Comparison of ENCODE assay signal across 16 cellular contexts in the genomic region with DNA sequence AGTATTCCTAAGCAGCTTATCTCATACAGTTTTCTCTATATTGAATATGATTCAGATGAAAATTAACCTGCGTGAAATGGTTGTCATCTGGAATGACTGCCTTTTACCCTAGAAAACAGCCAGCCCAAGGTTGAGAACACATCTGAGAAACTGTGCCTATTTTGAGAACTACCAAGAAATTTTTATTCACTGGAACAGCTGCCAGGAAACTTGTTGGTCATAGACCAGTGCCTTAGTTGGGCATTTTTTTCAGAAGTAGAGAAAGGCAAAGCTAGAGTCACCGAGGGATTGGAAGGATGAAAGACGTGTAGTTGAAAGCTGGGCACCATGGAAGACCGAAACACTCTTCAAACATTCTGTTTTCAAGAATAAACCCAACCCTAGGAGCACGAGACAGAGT.
DNase-seq lines count a peak whose midpoint lies in the region; ATAC-seq, FAIRE-seq and TF ChIP-seq lines count a peak whose summit lies in the region.
"Had no signal": no experiment of that assay in that cellular context is flagged by ENCODE, and none has a peak within 500 bp of the region (broad histone marks: within the 10 kb centered on the region; RNA-seq: fewer than 3 reads in every experiment).

No MANE protein-coding gene starts in this region.

- intact Hi-C loops in Calu3 (cut with micrococcal nuclease; ENCODE audit: unreplicated experiment) = loop anchor here (5.0 to 10.0 kb wide), 4 partner anchors 64 to 686 kb away; a partner anchor contains a TSS
- intact Hi-C loops in activated B cell treated with CpG ODN at 0.5 μM for 24 hours (cut with micrococcal nuclease) = loop anchor here (5.0 kb wide), 1 partner anchor 124 kb away; no protein-coding TSS in a partner anchor

- H3K4me1 ChIP-seq in keratinocyte (ENCODE audit: control insufficient read depth, extremely low read depth, insufficient read depth, low read length) = peaks cover 13% of the 10 kb centered on the region
- peaks cover 10 to 33% (median 20%) of the 10 kb centered on the region in 4 donors for H3K4me1 ChIP-seq in upper lobe of left lung

- H3K79me2 ChIP-seq in keratinocyte (ENCODE audit: control insufficient read depth, insufficient read depth, low read length) = no peaks in the 10 kb centered on the region

- no peaks in the 10 kb centered on the region for H4K20me1 ChIP-seq in keratinocyte (ENCODE audit: control insufficient read depth, extremely low read depth, insufficient read depth, low read length)

- H2AFZ ChIP-seq in keratinocyte (ENCODE audit: control insufficient read depth, low read length) = no peak overlapping the region

- no peak for ATAC-seq in activated B cell treated with CpG ODN at 0.5 μM for 24 hours (ENCODE audit: low read depth)
- ATAC-seq in stimulated activated memory B cell treated with anti-CD40 and anti-IgM and Interleukin-4, amounts not matched to agents 10 μg/mL and 1 μg/mL and 100 μg/mL, for 72 hours = peak; percentile 68
- ATAC-seq in upper lobe of left lung (ENCODE audit: low FRiP score in 2 of 2) = no peak
- ATAC-seq: activated T-helper 17 cell treated with anti-CD3 and anti-CD28 coated beads, Interleukin-2, amount 50 U/mL, for 72 hours; GM12878 had no signal

- H3K27ac Mint-ChIP-seq in Calu3 (ENCODE audit: unreplicated experiment) (peak overlapping the region; percentile 49), activated B cell treated with CpG ODN at 0.5 μM for 24 hours (peak overlapping the region; percentile 100)
- H3K27ac Mint-ChIP-seq in stimulated activated memory B cell treated with anti-CD40 and anti-IgM and Interleukin-4, amounts not matched to agents 10 μg/mL and 1 μg/mL and 100 μg/mL, for 72 hours = peak overlapping the region; percentile 99
- H3K27ac Mint-ChIP-seq: activated T-helper 17 cell treated with anti-CD3 and anti-CD28 coated beads, Interleukin-2, amount 50 U/mL, for 72 hours; naive thymus-derived CD4-positive, alpha-beta T cell had no signal

- no peaks in the 10 kb centered on the region for H3K36me3 ChIP-seq in keratinocyte (ENCODE audit: control insufficient read depth in 2 of 2, extremely low read depth in 1 of 2, insufficient read depth in 2 of 2, low read length in 2 of 2)
- no peaks in the 10 kb centered on the region for H3K36me3 ChIP-seq in upper lobe of left lung
- H3K36me3 ChIP-seq: adrenal gland had no signal

- H3K4me3 ChIP-seq in keratinocyte (ENCODE audit: control insufficient read depth in 2 of 3, extremely low read depth in 1 of 3, insufficient read depth in 2 of 3, low read depth in 1 of 3, low read length in 3 of 3) (no peak overlapping the region), upper lobe of left lung (no peak overlapping the region)
- H3K4me3 ChIP-seq: adrenal gland, GM12878, psoas muscle had no signal

- H3K9me3 ChIP-seq in keratinocyte (ENCODE audit: control insufficient read depth, low read depth, low read length) (no peaks in the 10 kb centered on the region), upper lobe of left lung (no peaks in the 10 kb centered on the region)
- H3K9me3 ChIP-seq: adrenal gland, psoas muscle had no signal

- DNase-seq in Calu3 (no peak), activated B cell treated with CpG ODN at 0.5 μM for 24 hours (no peak), keratinocyte (ENCODE audit: low read depth, low spot score) (no peak), upper lobe of left lung (no peak)
- DNase-seq in stimulated activated CD4-positive, alpha-beta T cell treated with anti-CD3 and anti-CD28 coated beads, Interleukin-15, amount 100 ng/mL, for 24 hours = no peak
- no peak for DNase-seq in stimulated activated CD4-positive, alpha-beta T cell treated with anti-CD3 and anti-CD28 coated beads, Interleukin-2, amount 100 ng/mL, for 24 hours
- DNase-seq: activated CD4-positive, CD25-positive, alpha-beta regulatory T cell; GDM1; naive thymus-derived CD4-positive, alpha-beta T cell; NCI-H2029; NCI-H446; psoas muscle had no signal

- H3K27me3 Mint-ChIP-seq in Calu3 (ENCODE audit: unreplicated experiment) (no peaks in the 10 kb centered on the region), activated B cell treated with CpG ODN at 0.5 μM for 24 hours (no peaks in the 10 kb centered on the region)
- no peaks in the 10 kb centered on the region for H3K27me3 Mint-ChIP-seq in stimulated activated memory B cell treated with anti-CD40 and anti-IgM and Interleukin-4, amounts not matched to agents 10 μg/mL and 1 μg/mL and 100 μg/mL, for 72 hours
- H3K27me3 Mint-ChIP-seq: activated T-helper 17 cell treated with anti-CD3 and anti-CD28 coated beads, Interleukin-2, amount 50 U/mL, for 72 hours; naive thymus-derived CD4-positive, alpha-beta T cell had no signal

- H3K27ac ChIP-seq in keratinocyte (ENCODE audit: control insufficient read depth, insufficient read depth, low read length) (no peak overlapping the region), upper lobe of left lung (peak overlapping the region in 2 of 4 donors; percentile 31 to 55)
- H3K27ac ChIP-seq: psoas muscle had no signal

- dilution Hi-C loops in keratinocyte (cut with MboI; ENCODE audit: extremely low pct_ligation_motif_present, low sequenced_read_pairs) = no loop called here

- no peak for TF ChIP-seq EP300 in upper lobe of left lung (IDR thresholded peaks at IDR 0.05)

- no peak for FAIRE-seq in keratinocyte (lab: Jason Lieb, UNC)
- FAIRE-seq: GM12878 had no signal

- POLR2A ChIA-PET in activated B cell treated with CpG ODN at 0.5 μM for 24 hours (lab: Charles Lee) = interaction anchor here (0.7 to 6.5 kb wide), 8 partner anchors 9 to 692 kb away, joined by 3 to 50 read pairs (median 12); no protein-coding TSS in a partner anchor

- TF ChIP-seq CTCF in Calu3 (IDR thresholded peaks at IDR 0.05; ENCODE audit: unreplicated experiment) = no peak
- TF ChIP-seq CTCF in activated B cell treated with CpG ODN at 0.5 μM for 24 hours (IDR thresholded peaks at IDR 0.05) = no peak
- no peak for TF ChIP-seq CTCF in keratinocyte (optimal IDR thresholded peaks at IDR 0.05 in 1 of 3, IDR thresholded peaks at IDR 0.05 in 1 of 3, conservative IDR thresholded peaks at IDR 0.05 in 1 of 3; ENCODE audit: extremely low read depth in 1 of 3, insufficient read depth in 2 of 3, low read length in 3 of 3)
- no peak for TF ChIP-seq CTCF in upper lobe of left lung (IDR thresholded peaks at IDR 0.05)

- no TSS peak for BruUV-seq in Calu3 (replicated peaks; lab: Mats Ljungman, UMichigan)

- no peaks in the 10 kb centered on the region for H3K27me3 ChIP-seq in keratinocyte (ENCODE audit: control insufficient read depth, extremely low read depth, insufficient read depth, low read length)
- H3K27me3 ChIP-seq in upper lobe of left lung = no peaks in the 10 kb centered on the region
- H3K27me3 ChIP-seq: adrenal gland had no signal

- H3K9me1 ChIP-seq in keratinocyte (ENCODE audit: control insufficient read depth, extremely low read depth, insufficient read depth, low read length) = no peaks in the 10 kb centered on the region

- H3K9me3 Mint-ChIP-seq in Calu3 (ENCODE audit: low read depth, unreplicated experiment) = peaks cover 2% of the 10 kb centered on the region
- H3K9me3 Mint-ChIP-seq in activated B cell treated with CpG ODN at 0.5 μM for 24 hours = peaks cover 15% of the 10 kb centered on the region
- H3K9me3 Mint-ChIP-seq in stimulated activated memory B cell treated with anti-CD40 and anti-IgM and Interleukin-4, amounts not matched to agents 10 μg/mL and 1 μg/mL and 100 μg/mL, for 72 hours = peaks cover 12% of the 10 kb centered on the region

- CTCF ChIA-PET in Calu3 (lab: Charles Lee) = interaction anchor here (1.3 kb wide), 1 partner anchor 161 kb away, joined by 3 read pairs; no protein-coding TSS in a partner anchor
- CTCF ChIA-PET in activated B cell treated with CpG ODN at 0.5 μM for 24 hours (lab: Charles Lee) = interaction anchor here (1.0 to 2.0 kb wide), 2 partner anchors 10 to 37 kb away, joined by 3 to 4 read pairs; no protein-coding TSS in a partner anchor

- peak overlapping the region; percentile 52 for H3K4me2 ChIP-seq in keratinocyte (ENCODE audit: control insufficient read depth, extremely low read depth, insufficient read depth, low read depth, low read length)

- TF ChIP-seq POLR2A in upper lobe of left lung (IDR thresholded peaks at IDR 0.05) = no peak

- H3K9ac ChIP-seq in keratinocyte (ENCODE audit: control insufficient read depth, extremely low read depth, insufficient read depth, low read length) = no peak overlapping the region

- H3K4me1 Mint-ChIP-seq in Calu3 (ENCODE audit: low read depth, unreplicated experiment) = peaks cover 50% of the 10 kb centered on the region
- H3K4me1 Mint-ChIP-seq in activated B cell treated with CpG ODN at 0.5 μM for 24 hours = peaks cover 87% of the 10 kb centered on the region
- peaks cover 69% of the 10 kb centered on the region for H3K4me1 Mint-ChIP-seq in stimulated activated memory B cell treated with anti-CD40 and anti-IgM and Interleukin-4, amounts not matched to agents 10 μg/mL and 1 μg/mL and 100 μg/mL, for 72 hours

- H3K4me3 Mint-ChIP-seq in Calu3 (ENCODE audit: low read depth, unreplicated experiment) (peak overlapping the region; percentile 5), activated B cell treated with CpG ODN at 0.5 μM for 24 hours (peak overlapping the region; percentile 29)
- H3K4me3 Mint-ChIP-seq in stimulated activated memory B cell treated with anti-CD40 and anti-IgM and Interleukin-4, amounts not matched to agents 10 μg/mL and 1 μg/mL and 100 μg/mL, for 72 hours = peak overlapping the region; percentile 42
- H3K4me3 Mint-ChIP-seq: activated T-helper 17 cell treated with anti-CD3 and anti-CD28 coated beads, Interleukin-2, amount 50 U/mL, for 72 hours; naive thymus-derived CD4-positive, alpha-beta T cell had no signal

- WGBS in upper lobe of left lung, 2 donors = 92 to 95% methylated on average over 5 of the region's 5 CpGs

- H3K36me3 Mint-ChIP-seq in Calu3 (ENCODE audit: insufficient read depth, unreplicated experiment) (peaks cover 5% of the 10 kb centered on the region), activated B cell treated with CpG ODN at 0.5 μM for 24 hours (ENCODE audit: low read depth) (peaks cover 21% of the 10 kb centered on the region)
- H3K36me3 Mint-ChIP-seq in stimulated activated memory B cell treated with anti-CD40 and anti-IgM and Interleukin-4, amounts not matched to agents 10 μg/mL and 1 μg/mL and 100 μg/mL, for 72 hours = peaks cover 44% of the 10 kb centered on the region

Comparison
In these comparisons a context has a peak if more than half of its experiments do, and no peak if none do; other contexts are left out.
1. H3K27ac Mint-ChIP-seq: peak in every context shown above with its lines; median percentile 100 in activated B cell treated with CpG ODN at 0.5 μM for 24 hours; 99 in stimulated activated memory B cell treated with anti-CD40 and anti-IgM and Interleukin-4, amounts not matched to agents 10 μg/mL and 1 μg/mL and 100 μg/mL, for 72 hours; 49 in Calu3.